In genomic region chr16:87706278-87707000, GRCh38 we compare ENCODE assay signal across 15 cellular contexts. TPM values are rescaled to one million over a fixed set of nuclear protein-coding genes. Genes with fewer than 3 reads are reported as not detected.
DNase-seq lines count a peak whose midpoint lies in the region; ATAC-seq and TF ChIP-seq lines count a peak whose summit lies in the region.
"Had no signal": no experiment of that assay in that cellular context is flagged by ENCODE, and none has a peak within 500 bp of the region (broad histone marks: within the 10 kb centered on the region; RNA-seq: fewer than 3 reads in every experiment).

No MANE protein-coding gene starts in this region.

- H3K36me3 ChIP-seq in left lung: peaks cover 0 to 79% of the 10 kb centered on the region in 2 donors

- TF ChIP-seq CTCF in left lung (IDR thresholded peaks at IDR 0.05) (no peak), GM10266 (IDR thresholded peaks at IDR 0.05; ENCODE audit: control insufficient read depth, insufficient read depth, low read depth, missing control alignments) (no peak)

- H3K4me3 ChIP-seq in left lung: no peak overlapping the region
- H3K4me3 ChIP-seq: suprapubic skin had no signal

- H3K4me1 ChIP-seq in left lung: no peaks in the 10 kb centered on the region
- H3K4me1 ChIP-seq: suprapubic skin had no signal

- intact Hi-C loops in left lung (cut with DNase I): no loop called here

- ATAC-seq in left lung (peak; percentile 55), HG03469 (IDR thresholded peaks at IDR 0.05; ENCODE audit: unreplicated experiment) (no peak)

- H3K9me3 ChIP-seq in left lung: no peaks in the 10 kb centered on the region
- H3K9me3 ChIP-seq: suprapubic skin had no signal

- H3K27me3 ChIP-seq in left lung: no peaks in the 10 kb centered on the region
- H3K27me3 ChIP-seq: suprapubic skin had no signal

- H3K27ac ChIP-seq in left lung: no peak overlapping the region
- H3K27ac ChIP-seq: RWPE1, suprapubic skin had no signal

- peak; percentile 84 for DNase-seq in DMS153 (lab: John Stamatoyannopoulos, UW)
- peak; percentile 81 for DNase-seq in NCI-H1092 treated with DMSO at 0.1 percent for 48 hours (lab: John Stamatoyannopoulos, UW)
- peak; percentile 87 for DNase-seq in NCI-H69 (lab: John Stamatoyannopoulos, UW)
- peak in 1 of 2 donors; percentile 66 for DNase-seq in left lung
- DNase-seq in effector CD4-positive, alpha-beta T cell: no peak
- DNase-seq in GDM1 (lab: John Stamatoyannopoulos, UW): no peak
- no peak for DNase-seq in GM10266 (ENCODE audit: extremely low spot score)
- DNase-seq: activated CD4-positive, alpha-beta T cell treated with anti-CD3 and anti-CD28 coated beads for 48 hours; activated T-cell treated with anti-CD3 and anti-CD28 coated beads, Interleukin-2, amount 50 U/mL, for 24 hours; DMS 273 treated with DMSO at 0.1 percent for 48 hours; KG1; NCI-H446 had no signal

RNA-seq across cellular contexts. Expression of gene KLHDC4, which starts 59.3 kb away (rescaled TPM):
- total RNA-seq in left lung: 10 to 100 TPM; 31.3 to 32.8 TPM

Comparison
In these comparisons a context has a peak if more than half of its experiments do, and no peak if none do; other contexts are left out.
1. DNase-seq: peak in DMS153 (single experiment), NCI-H1092 treated with DMSO at 0.1 percent for 48 hours (single experiment) and NCI-H69 (single experiment); none in effector CD4-positive, alpha-beta T cell (single experiment), GDM1 (single experiment) and GM10266 (single experiment).